ENCODE assay signal across 25 cellular contexts in the genomic region with DNA sequence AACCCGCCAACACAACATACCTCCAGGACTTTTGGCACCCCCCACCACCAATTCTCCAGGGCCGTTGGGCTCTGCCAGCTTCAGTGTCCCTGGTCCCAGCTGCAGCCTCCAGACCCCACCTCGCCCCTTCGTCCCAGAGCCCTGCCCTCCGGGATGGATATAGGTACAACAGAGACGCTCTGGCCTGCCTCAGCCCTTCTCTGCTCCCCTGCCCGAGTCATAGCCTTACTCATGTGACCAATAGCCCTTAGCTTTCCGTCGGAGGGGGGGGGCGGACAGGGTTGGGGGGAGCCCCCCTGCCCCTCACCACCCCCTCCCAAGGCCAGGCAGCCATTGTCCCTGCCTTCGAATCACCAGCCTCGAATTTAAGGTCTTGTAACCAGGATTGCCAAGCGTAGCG.
DNase-seq lines count a peak whose midpoint lies in the region; ATAC-seq, FAIRE-seq and TF ChIP-seq lines count a peak whose summit lies in the region.
"Had no signal": no experiment of that assay in that cellular context is flagged by ENCODE, and none has a peak within 500 bp of the region (broad histone marks: within the 10 kb centered on the region; RNA-seq: fewer than 3 reads in every experiment).

No MANE protein-coding gene starts in this region.

- intact Hi-C loops in Panc1 (cut with micrococcal nuclease; ENCODE audit: unreplicated experiment), result no loop called here

- no peak overlapping the region for H3K14ac ChIP-seq in H1 (ENCODE audit: insufficient read length)

- H3K27me3 Mint-ChIP-seq in GM23338 (ENCODE audit: insufficient read depth, low read depth, poor library complexity), result peaks cover 2% of the 10 kb centered on the region
- H3K27me3 Mint-ChIP-seq in immature natural killer cell (ENCODE audit: low read depth in 3 of 3), result peaks cover 2 to 15% (median 4%) of the 10 kb centered on the region in 3 donors

- H3K4ac ChIP-seq in H1 (replicated peaks; ENCODE audit: insufficient read length, low read depth, low read length), result no peak overlapping the region

- POLR2A ChIA-PET in Panc1 (lab: Charles Lee) (no interaction called here), H1 (lab: Charles Lee; ENCODE audit: partially characterized antibody) (no interaction called here)

- DNase-seq in GM23338 (ENCODE audit: low spot score) (no peak), Panc1 (ENCODE audit: low read depth, low spot score) (no peak), H1 (ENCODE audit: low read depth in 1 of 2, low spot score in 2 of 2) (no peak), D341Med (ENCODE audit: low spot score) (no peak), immature natural killer cell (no peak), H4 (ENCODE audit: low spot score) (no peak)
- no peak for DNase-seq in stimulated activated effector memory CD8-positive, alpha-beta T cell treated with anti-CD3 and anti-CD28 coated beads, Interleukin-12 subunit alpha, Interleukin-12 subunit beta, amount 100 ng/mL, for 72 hours (ENCODE audit: low spot score in 2 of 2)
- DNase-seq: 8988T; ACHN; BE2C; C1 segment of cervical spinal cord; CD4-positive, alpha-beta memory T cell; CD4-positive, CD25-positive, alpha-beta regulatory T cell; CD8-positive, alpha-beta memory T cell; COR-L47; DMS79 treated with DMSO at 0.1 percent for 48 hours; GDM1 had no signal

- H3K56ac ChIP-seq in H1 (replicated peaks; ENCODE audit: insufficient read length, low read depth, low read length), result no peak overlapping the region

- H4K91ac ChIP-seq in H1 (replicated peaks; ENCODE audit: insufficient read length, low read length), result peak overlapping the region; percentile 81

- no peak for TF ChIP-seq EP300 in H1 (IDR thresholded peaks at IDR 0.05; ENCODE audit: borderline replicate concordance in 1 of 2, low read depth in 2 of 2, low read length in 2 of 2)

- H3K79me2 ChIP-seq in GM23338 (replicated peaks; ENCODE audit: insufficient read depth) (no peaks in the 10 kb centered on the region), H1 (ENCODE audit: control insufficient read depth in 1 of 2, insufficient read depth in 2 of 2, low read length in 2 of 2) (no peaks in the 10 kb centered on the region)

- no peak for TF ChIP-seq CTCF in GM23338 (conservative IDR thresholded peaks at IDR 0.05; ENCODE audit: low read depth in 2 of 2)
- TF ChIP-seq CTCF in Panc1 (IDR thresholded peaks at IDR 0.05), result no peak
- TF ChIP-seq CTCF in H1 (IDR thresholded peaks at IDR 0.05; ENCODE audit: control extremely low read depth in 1 of 3, insufficient read depth in 1 of 3, low read depth in 1 of 3, low read length in 3 of 3), result no peak

- H3K27me3 ChIP-seq in GM23338 (ENCODE audit: insufficient read depth), result no peaks in the 10 kb centered on the region
- H3K27me3 ChIP-seq in Panc1 (ENCODE audit: control insufficient read depth, insufficient read depth, low read length), result no peaks in the 10 kb centered on the region
- peaks cover 0 to 3% (median 2%) of the 10 kb centered on the region in 4 experiments; a peak in 1 of 7 replicates for H3K27me3 ChIP-seq in H1 (replicated peaks in 1 of 4; ENCODE audit: control insufficient read depth in 3 of 4, extremely low read depth in 1 of 4, insufficient read depth in 3 of 4, low read length in 3 of 4)

- H3K4me3 ChIP-seq in GM23338 (no peak overlapping the region), Panc1 (ENCODE audit: low read depth in 2 of 2, low read length in 2 of 2) (no peak overlapping the region), H1 (ENCODE audit: extremely low read depth in 1 of 4, insufficient read depth in 2 of 4, low read depth in 3 of 4, low read length in 4 of 4) (0 out of 8 replicates have a peak overlapping the region, but pooled peaks of 1 of the 4 experiments have one; percentile 19)
- H3K4me3 ChIP-seq: BLaER1, GM12878 had no signal

- H3K9me3 Mint-ChIP-seq in GM23338 (peaks cover 8% of the 10 kb centered on the region), immature natural killer cell (peaks cover 0 to 2% (median 0%) of the 10 kb centered on the region in 6 donors)
- peaks cover 4% of the 10 kb centered on the region for H3K9me3 Mint-ChIP-seq in stimulated activated effector memory CD8-positive, alpha-beta T cell treated with anti-CD3 and anti-CD28 coated beads, Interleukin-12 subunit alpha, Interleukin-12 subunit beta, amount 100 ng/mL, for 72 hours

- no peaks in the 10 kb centered on the region for H3K36me3 ChIP-seq in ES-I3 (ENCODE audit: insufficient read depth, low read length)
- no peaks in the 10 kb centered on the region for H3K36me3 ChIP-seq in GM23338 (ENCODE audit: insufficient read depth)
- no peaks in the 10 kb centered on the region for H3K36me3 ChIP-seq in Panc1 (ENCODE audit: control insufficient read depth, insufficient read depth, low read length)
- no peaks in the 10 kb centered on the region for H3K36me3 ChIP-seq in H1 (ENCODE audit: control insufficient read depth in 2 of 4, insufficient read depth in 4 of 4, low read length in 3 of 4)
- H3K36me3 ChIP-seq: BE2C, BLaER1 had no signal

- H2AK5ac ChIP-seq in H1 (ENCODE audit: low read depth, low read length), result no peak overlapping the region

- H3K4me1 ChIP-seq in ES-I3 (ENCODE audit: insufficient read depth, low read length), result no peaks in the 10 kb centered on the region
- no peaks in the 10 kb centered on the region for H3K4me1 ChIP-seq in GM23338 (ENCODE audit: insufficient read depth)
- no peaks in the 10 kb centered on the region for H3K4me1 ChIP-seq in Panc1 (ENCODE audit: control insufficient read depth, insufficient read depth, low read length)
- H3K4me1 ChIP-seq in H1 (replicated peaks in 1 of 4; ENCODE audit: control insufficient read depth in 3 of 4, insufficient read depth in 4 of 4, low read length in 3 of 4), result peaks cover 0 to 4% (median 3%) of the 10 kb centered on the region in 4 experiments; a peak in 5 of 7 replicates
- H3K4me1 ChIP-seq: BE2C, BLaER1 had no signal

- no peak overlapping the region for H2BK15ac ChIP-seq in H1 (ENCODE audit: low read length)

- no peak overlapping the region for H3K18ac ChIP-seq in H1 (ENCODE audit: extremely low read depth, low read length)

- H4K5ac ChIP-seq in H1 (ENCODE audit: insufficient read length, low read depth, low read length), result no peak overlapping the region

- H2BK12ac ChIP-seq in H1 (ENCODE audit: low read depth, low read length), result no peak overlapping the region

- no peak overlapping the region for H4K8ac ChIP-seq in H1 (ENCODE audit: extremely low read depth, insufficient read depth, low read length)

- in situ Hi-C loops in Panc1 (cut with HindIII; ENCODE audit: low pct_unique_long_range_greater_than_20kb, low sequenced_read_pairs), result no loop called here

- FAIRE-seq in H1 (lab: Jason Lieb, UNC), result no peak
- FAIRE-seq: A204.1, D721Med, GM12878, GM12892, GM19239 had no signal

- WGBS in H1 (ENCODE audit: extremely low coverage in 1 of 2, insufficient coverage in 1 of 2, insufficient read length in 1 of 2, insufficient replicate concordance in 2 of 2, low coverage in 1 of 2, low lambda C conversion rate in 2 of 2, missing lambda C conversion rate in 1 of 2), 2 experiments, result 67% methylated on average over 9 of the region's 14 CpGs; no CpG with 5 or more reads in 1 of the 2 experiments

- CTCF ChIA-PET in Panc1 (lab: Charles Lee), result interaction anchor here (0.6 to 0.7 kb wide), 4 partner anchors 184 to 329 kb away, joined by 4 to 12 read pairs (median 8); no protein-coding TSS in a partner anchor
- CTCF ChIA-PET in H1 (lab: Charles Lee; ENCODE audit: partially characterized antibody), result interaction anchor here (0.6 to 1.2 kb wide), 3 partner anchors 10 to 1276 kb away, joined by 3 to 5 read pairs (median 4); no protein-coding TSS in a partner anchor

- TF ChIP-seq POLR2A in H1 (IDR thresholded peaks at IDR 0.05; ENCODE audit: control extremely low read depth in 1 of 2, low read depth in 2 of 2, low read length in 2 of 2), result no peak

- no peak for TF ChIP-seq RAD21 in H1 (IDR thresholded peaks at IDR 0.05 in 1 of 2, conservative IDR thresholded peaks at IDR 0.05 in 1 of 2; ENCODE audit: low read depth in 2 of 2, low read length in 2 of 2)

- no TSS peak for BruUV-seq in Panc1 (replicated peaks; lab: Mats Ljungman, UMichigan)

- H3K4me1 Mint-ChIP-seq in GM23338 (peaks cover 3% of the 10 kb centered on the region; the same call in 2 of the 3 replicates), immature natural killer cell (no peaks in the 10 kb centered on the region)
- no peaks in the 10 kb centered on the region for H3K4me1 Mint-ChIP-seq in stimulated activated effector memory CD8-positive, alpha-beta T cell treated with anti-CD3 and anti-CD28 coated beads, Interleukin-12 subunit alpha, Interleukin-12 subunit beta, amount 100 ng/mL, for 72 hours
- H3K4me1 Mint-ChIP-seq: CD14-positive monocyte; CD4-positive, alpha-beta memory T cell; CD4-positive, CD25-positive, alpha-beta regulatory T cell; CD8-positive, alpha-beta memory T cell had no signal

- H2AFZ ChIP-seq in GM23338 (no peak overlapping the region), H1 (ENCODE audit: low read length) (no peak overlapping the region)

- H4K20me1 ChIP-seq in GM23338 (replicated peaks; ENCODE audit: insufficient read depth) (no peaks in the 10 kb centered on the region; the same call in 1 of the 2 replicates), H1 (replicated peaks in 1 of 2; ENCODE audit: control insufficient read depth in 1 of 2, insufficient read depth in 2 of 2, low read length in 2 of 2) (no peaks in the 10 kb centered on the region)
- H4K20me1 ChIP-seq: BLaER1 had no signal

- peak; percentile 69 for ATAC-seq in GM23338
- peak; percentile 22; the same call in 1 of the 2 replicates for ATAC-seq in Panc1
- no peak for ATAC-seq in stimulated activated effector memory CD8-positive, alpha-beta T cell treated with anti-CD3 and anti-CD28 coated beads, Interleukin-12 subunit alpha, Interleukin-12 subunit beta, amount 100 ng/mL, for 72 hours
- ATAC-seq: GM12878 had no signal

- no peak overlapping the region for H3K27ac ChIP-seq in GM23338 (ENCODE audit: low read depth)
- no peak overlapping the region for H3K27ac ChIP-seq in Panc1 (ENCODE audit: low read length)
- no peak overlapping the region; the same call in 1 of the 2 replicates for H3K27ac ChIP-seq in H1 (ENCODE audit: low read depth, low read length)
- H3K27ac ChIP-seq: BLaER1 had no signal

- H3K23me2 ChIP-seq in H1 (ENCODE audit: low read depth, low read length), result no peaks in the 10 kb centered on the region

- H3K9me3 ChIP-seq in ES-I3 (ENCODE audit: control insufficient read depth, insufficient read depth, low read length) (no peaks in the 10 kb centered on the region), Panc1 (ENCODE audit: control insufficient read depth, insufficient read depth, low read depth, low read length) (no peaks in the 10 kb centered on the region), H1 (ENCODE audit: insufficient read depth in 2 of 2, low read depth in 1 of 2, low read length in 1 of 2) (no peaks in the 10 kb centered on the region)
- H3K9me3 ChIP-seq: BE2C, BLaER1 had no signal

- no peak overlapping the region for H2BK20ac ChIP-seq in H1 (ENCODE audit: low read length)

- H3K9me2 ChIP-seq in GM23338 (ENCODE audit: insufficient read depth), result no peaks in the 10 kb centered on the region

- no peaks in the 10 kb centered on the region for H3F3A ChIP-seq in GM23338 (replicated peaks; ENCODE audit: low read depth)

- H3K4me2 ChIP-seq in GM23338, result no peak overlapping the region
- H3K4me2 ChIP-seq in H1 (ENCODE audit: insufficient read depth in 1 of 2, low read depth in 2 of 2, low read length in 2 of 2), result peak overlapping the region; percentile 0 to 33; a peak in 1 of 4 replicates
- H3K4me2 ChIP-seq: BLaER1 had no signal

- H2BK5ac ChIP-seq in H1 (ENCODE audit: low read depth, low read length), result 0 out of 2 replicates have a peak overlapping the region, but pooled peaks have one; percentile 44

- no peak overlapping the region for H2BK120ac ChIP-seq in H1 (replicated peaks; ENCODE audit: low read depth, low read length)

- H3K4me3 Mint-ChIP-seq in GM23338 (no peak overlapping the region), immature natural killer cell (no peak overlapping the region)
- H3K4me3 Mint-ChIP-seq in stimulated activated effector memory CD8-positive, alpha-beta T cell treated with anti-CD3 and anti-CD28 coated beads, Interleukin-12 subunit alpha, Interleukin-12 subunit beta, amount 100 ng/mL, for 72 hours, result no peak overlapping the region
- H3K4me3 Mint-ChIP-seq: CD14-positive monocyte; CD4-positive, alpha-beta memory T cell; CD4-positive, CD25-positive, alpha-beta regulatory T cell; CD8-positive, alpha-beta memory T cell had no signal

- H3K79me1 ChIP-seq in H1 (ENCODE audit: low read depth, low read length), result no peaks in the 10 kb centered on the region

- no peaks in the 10 kb centered on the region; the same call in 2 of the 3 replicates for H3K36me3 Mint-ChIP-seq in GM23338 (ENCODE audit: low read depth)
- H3K36me3 Mint-ChIP-seq in stimulated activated effector memory CD8-positive, alpha-beta T cell treated with anti-CD3 and anti-CD28 coated beads, Interleukin-12 subunit alpha, Interleukin-12 subunit beta, amount 100 ng/mL, for 72 hours, result no peaks in the 10 kb centered on the region
- no peaks in the 10 kb centered on the region for H3K36me3 Mint-ChIP-seq in immature natural killer cell
- H3K36me3 Mint-ChIP-seq: CD14-positive monocyte; CD4-positive, alpha-beta memory T cell; CD4-positive, CD25-positive, alpha-beta regulatory T cell; CD8-positive, alpha-beta memory T cell had no signal

- H3K9ac ChIP-seq in ES-I3 (ENCODE audit: low read depth, low read length) (peak overlapping the region; percentile 45; the same call in 1 of the 2 replicates), H1 (replicated peaks in 1 of 4; ENCODE audit: extremely low read depth in 1 of 4, low read depth in 3 of 4, low read length in 3 of 4) (no peak overlapping the region)
- H3K9ac ChIP-seq: BLaER1 had no signal

- H3K27ac Mint-ChIP-seq in GM23338, result no peak overlapping the region
- H3K27ac Mint-ChIP-seq in stimulated activated effector memory CD8-positive, alpha-beta T cell treated with anti-CD3 and anti-CD28 coated beads, Interleukin-12 subunit alpha, Interleukin-12 subunit beta, amount 100 ng/mL, for 72 hours, result no peak overlapping the region
- no peak overlapping the region for H3K27ac Mint-ChIP-seq in immature natural killer cell
- H3K27ac Mint-ChIP-seq: CD14-positive monocyte; CD4-positive, alpha-beta memory T cell; CD8-positive, alpha-beta memory T cell had no signal

- no peak overlapping the region for H3K23ac ChIP-seq in H1 (ENCODE audit: insufficient read length)
